Comparison of ENCODE assay signal across 23 cellular contexts in the genomic region with DNA sequence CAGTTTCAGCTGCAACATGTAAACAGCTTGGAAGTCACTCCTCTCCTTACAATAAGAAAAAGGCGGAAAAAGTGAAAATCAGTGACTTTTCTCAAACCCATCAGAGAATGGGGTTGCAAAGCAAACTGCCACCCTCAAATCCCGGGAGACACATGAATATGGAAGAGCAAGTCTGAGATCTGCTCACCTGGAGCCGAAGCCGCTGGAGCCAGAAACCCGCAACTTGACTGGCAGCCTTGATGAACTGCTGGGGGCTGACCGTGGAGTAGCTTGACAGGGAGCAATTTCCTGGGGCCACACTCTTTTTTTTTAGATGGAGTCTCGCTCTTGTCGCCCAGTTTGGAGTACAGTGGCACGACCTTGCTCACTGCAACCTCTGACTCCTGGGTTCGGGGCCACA.
DNase-seq lines count a peak whose midpoint lies in the region; ATAC-seq, FAIRE-seq and TF ChIP-seq lines count a peak whose summit lies in the region.
"Had no signal": no experiment of that assay in that cellular context is flagged by ENCODE, and none has a peak within 500 bp of the region (broad histone marks: within the 10 kb centered on the region; RNA-seq: fewer than 3 reads in every experiment).

No MANE protein-coding gene starts in this region.

- H3K4me3 ChIP-seq in PC-3 (ENCODE audit: low read length): peak overlapping the region; percentile 26; the same call in 1 of the 2 replicates
- no peak overlapping the region for H3K4me3 ChIP-seq in A673 (ENCODE audit: low read depth, low read length, poor library complexity, severe bottlenecking)
- H3K4me3 ChIP-seq: PC-9 had no signal

- H4K20me1 ChIP-seq in PC-3 (ENCODE audit: low read length): no peaks in the 10 kb centered on the region

- no peaks in the 10 kb centered on the region for H3K36me3 ChIP-seq in PC-3 (ENCODE audit: low read depth, low read length)
- H3K36me3 ChIP-seq in A673 (ENCODE audit: insufficient read depth, low read length, poor library complexity, severe bottlenecking): no peaks in the 10 kb centered on the region

- H3K9ac ChIP-seq in PC-3 (ENCODE audit: low read length): no peak overlapping the region

- H2AFZ ChIP-seq in PC-3 (ENCODE audit: low read length): no peak overlapping the region
- H2AFZ ChIP-seq: PC-9 had no signal

- H3K9me2 ChIP-seq in PC-3 (replicated peaks; ENCODE audit: low read length): no peaks in the 10 kb centered on the region

- H3K27ac ChIP-seq in PC-3 (ENCODE audit: low read length) (no peak overlapping the region), A673 (ENCODE audit: low read depth, low read length, poor library complexity, severe bottlenecking) (no peak overlapping the region)
- H3K27ac ChIP-seq: PC-9 had no signal

- ATAC-seq in left cardiac atrium (no peak), PC-3 (no peak)

- H3K27me3 ChIP-seq in PC-3 (ENCODE audit: low read length) (peaks cover 38% of the 10 kb centered on the region), A673 (replicated peaks; ENCODE audit: insufficient read depth, low read depth, low read length, poor library complexity) (no peaks in the 10 kb centered on the region)

- no peak for FAIRE-seq in frontal cortex (lab: Jason Lieb, UNC)
- FAIRE-seq: A204.1, GM12891, H1 had no signal

- POLR2A ChIA-PET in PC-3 (lab: Charles Lee; ENCODE audit: unreplicated experiment) (no interaction called here), A673 (lab: Charles Lee; ENCODE audit: low non-redundant PET) (no interaction called here)

- no peaks in the 10 kb centered on the region for H3K9me3 ChIP-seq in PC-3 (ENCODE audit: low read length)
- H3K9me3 ChIP-seq in A673 (ENCODE audit: low read depth, low read length, poor library complexity, severe bottlenecking): no peaks in the 10 kb centered on the region

- no peaks in the 10 kb centered on the region for H3F3A ChIP-seq in PC-3 (ENCODE audit: low read length, unreplicated experiment)

- TF ChIP-seq CTCF in PC-3 (conservative IDR thresholded peaks at IDR 0.05; ENCODE audit: low read depth, low read length) (no peak), A673 (conservative IDR thresholded peaks at IDR 0.05; ENCODE audit: low read depth, low read length) (no peak)

- peak; percentile 31 for DNase-seq in cardiac septum (ENCODE audit: low spot score)
- no peak for DNase-seq in left cardiac atrium
- no peak for DNase-seq in PC-3
- DNase-seq in islet precursor cell: peak; percentile 18
- DNase-seq in ureter (ENCODE audit: low spot score): peak; percentile 25
- no peak for DNase-seq in NCI-H1105 treated with DMSO at 0.1 percent for 48 hours (lab: John Stamatoyannopoulos, UW)
- no peak for DNase-seq in frontal cortex (ENCODE audit: low spot score in 2 of 2)
- no peak for DNase-seq in A673 (ENCODE audit: low spot score)
- DNase-seq: AML-193; Calu3; DMS79 treated with DMSO at 0.1 percent for 48 hours; GF-D8; NCI-H1092 treated with DMSO at 0.1 percent for 48 hours; NCI-H1436 treated with DMSO at 0.1 percent for 48 hours; NCI-H187 treated with DMSO at 0.1 percent for 48 hours; NCI-H446 treated with DMSO at 0.1 percent for 48 hours; NCI-H82; NK-92 treated with Interleukin-12 subunit alpha and Interleukin-12 subunit beta, amount 100 ng/mL, for 24 hours; PC-9; SHP77 had no signal

- BruUV-seq in PC-3 (replicated peaks; lab: Mats Ljungman, UMichigan): no TSS peak
- BruUV-seq in A673 (replicated peaks; lab: Mats Ljungman, UMichigan): no TSS peak

- CTCF ChIA-PET in PC-3 (lab: Charles Lee) (no interaction called here), A673 (lab: Charles Lee) (no interaction called here)

- H3K4me2 ChIP-seq in PC-3 (ENCODE audit: low read length): peak overlapping the region; percentile 40; the same call in 1 of the 2 replicates
- H3K4me2 ChIP-seq: PC-9 had no signal

- H3K4me1 ChIP-seq in PC-3 (ENCODE audit: insufficient read depth, low read length) (peaks cover 16% of the 10 kb centered on the region), A673 (ENCODE audit: insufficient read depth, low read length, poor library complexity, severe bottlenecking) (no peaks in the 10 kb centered on the region)

- H3K79me2 ChIP-seq in PC-3 (ENCODE audit: low read length): no peaks in the 10 kb centered on the region

- intact Hi-C loops in cardiac septum (cut with DNase I) (loop anchor here (10.0 kb wide), 1 partner anchor 212 kb away; a partner anchor contains a TSS), left cardiac atrium (cut with DNase I) (no loop called here), PC-3 (cut with micrococcal nuclease) (no loop called here), A673 (cut with micrococcal nuclease; ENCODE audit: unreplicated experiment) (loop anchor here (10.0 kb wide), 1 partner anchor 212 kb away; a partner anchor contains a TSS)

Comparison
In these comparisons a context has a peak if more than half of its experiments do, and no peak if none do; other contexts are left out.
1. DNase-seq: peak in cardiac septum (single experiment), islet precursor cell (single experiment) and ureter (single experiment); none in left cardiac atrium (single experiment), PC-3 (single experiment), NCI-H1105 treated with DMSO at 0.1 percent for 48 hours (single experiment), frontal cortex (0 of 2) and A673 (single experiment).
2. intact Hi-C loops: an anchor here in cardiac septum (10.0 kb wide) and A673 (10.0 kb wide); none called in left cardiac atrium and PC-3.